In the genomic region with DNA sequence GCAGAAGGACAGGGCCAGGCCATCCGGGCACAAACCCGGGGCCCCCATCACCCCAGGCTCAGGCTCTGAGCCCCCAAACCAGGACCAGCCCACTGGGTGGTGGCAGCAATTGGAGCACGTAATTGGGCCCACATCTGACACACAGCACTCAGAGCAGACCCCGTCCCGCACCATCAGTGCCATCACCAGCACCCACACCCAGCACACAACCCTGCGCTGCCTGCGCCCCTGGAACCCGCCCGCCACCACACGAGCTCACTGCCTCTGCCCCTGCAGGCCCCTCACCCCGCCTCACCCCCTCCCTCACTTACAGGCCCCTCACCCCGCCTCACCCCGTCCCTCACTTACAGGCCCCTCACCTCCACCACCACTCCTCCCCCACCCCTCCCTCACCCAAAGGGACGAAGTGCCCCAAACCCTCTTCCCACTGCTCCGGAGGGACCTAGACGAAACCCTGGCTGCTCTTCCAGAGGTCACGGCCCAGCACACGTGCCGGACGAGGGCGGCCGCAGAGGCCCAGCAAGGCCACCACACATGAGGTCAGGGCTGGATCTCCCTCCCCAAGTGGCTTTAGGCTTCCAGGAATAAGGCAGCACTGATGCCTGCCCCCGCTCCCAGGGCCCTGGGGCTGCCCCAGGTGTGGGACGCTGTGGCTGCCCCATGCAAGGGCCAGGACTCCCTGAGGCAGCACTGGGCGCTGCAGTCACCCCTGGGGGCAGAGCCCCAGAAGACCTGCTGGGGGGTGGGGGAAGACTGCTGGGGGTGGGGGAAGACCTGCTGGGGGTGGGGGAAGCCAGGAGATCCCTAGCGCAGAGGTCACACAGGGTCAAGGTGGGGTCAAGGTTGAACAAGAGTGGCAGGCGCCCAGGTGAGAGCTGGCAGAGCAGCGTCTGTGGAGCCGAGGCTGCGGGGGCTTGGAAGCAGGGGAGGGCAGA, we compare ENCODE assay signal across 14 cellular contexts. TPM values are rescaled to one million over a fixed set of nuclear protein-coding genes. Genes with fewer than 3 reads are reported as not detected.
A peak's percentile ranks its signal among the peaks of the same experiment; 100 is the strongest.
DNase-seq lines count a peak whose midpoint lies in the region; ATAC-seq, FAIRE-seq and TF ChIP-seq lines count a peak whose summit lies in the region.
"Had no signal": no experiment of that assay in that cellular context is flagged by ENCODE, and none has a peak within 500 bp of the region (broad histone marks: within the 10 kb centered on the region; RNA-seq: fewer than 3 reads in every experiment).

No MANE protein-coding gene starts in this region.

- no peak overlapping the region for H2AK5ac ChIP-seq in neuronal stem cell (ENCODE audit: low read depth, low read length)

- POLR2A ChIA-PET in HepG2 (lab: Yijun Ruan, JAX) (no interaction called here), Caco-2 (lab: Charles Lee) (interaction anchor here (0.6 kb wide), 1 partner anchor 124 kb away, joined by 3 read pairs; the partner anchor contains the start of gene HELZ2)

- H4K20me1 ChIP-seq in HepG2 (ENCODE audit: insufficient read depth, low read length), result no peaks in the 10 kb centered on the region; the same call in none of the 2 replicates

- TF ChIP-seq EP300 in HepG2 (IDR thresholded peaks at IDR 0.05; ENCODE audit: low read depth in 2 of 2, low read length in 2 of 2) (no peak), HepG2 (CRISPR knock-in tag; IDR thresholded peaks at IDR 0.05; ENCODE audit: borderline replicate concordance) (no peak)

- H4K91ac ChIP-seq in neuronal stem cell (ENCODE audit: low read depth, low read length, poor library complexity), result no peak overlapping the region

- H3K4ac ChIP-seq in neuronal stem cell (ENCODE audit: low read length), result no peak overlapping the region

- FAIRE-seq in HepG2 (lab: Jason Lieb, UNC), result no peak
- FAIRE-seq: GM12878, GM18507 had no signal

- H3K27me3 ChIP-seq in HepG2 (ENCODE audit: control insufficient read depth in 1 of 2, insufficient read depth in 2 of 2, low read length in 2 of 2), result peaks cover 30 to 67% of the 10 kb centered on the region in 2 experiments
- H3K27me3 ChIP-seq in right lobe of liver, result no peaks in the 10 kb centered on the region
- H3K27me3 ChIP-seq in ectodermal cell (ENCODE audit: control insufficient read depth, insufficient read depth, low read length, poor library complexity, severe bottlenecking), result no peaks in the 10 kb centered on the region
- no peaks in the 10 kb centered on the region for H3K27me3 ChIP-seq in neuronal stem cell (ENCODE audit: control insufficient read depth in 3 of 3, insufficient read depth in 3 of 3, low read depth in 1 of 3, low read length in 3 of 3)
- H3K27me3 ChIP-seq in Caco-2 (replicated peaks; ENCODE audit: control insufficient read depth, insufficient read depth, low read length), result peaks cover 6% of the 10 kb centered on the region

- TF ChIP-seq CTCF in HepG2 (CRISPR knock-in tag; IDR thresholded peaks at IDR 0.05), result no peak
- no peak for TF ChIP-seq CTCF in right lobe of liver (IDR thresholded peaks at IDR 0.05)
- no peak for TF ChIP-seq CTCF in Caco-2 (IDR thresholded peaks at IDR 0.05; ENCODE audit: insufficient read depth in 1 of 2, low read depth in 1 of 2, low read length in 1 of 2, severe bottlenecking in 1 of 2, unreplicated experiment in 1 of 2)

- H3K9ac ChIP-seq in HepG2 (ENCODE audit: insufficient read depth, low read depth, low read length), result no peak overlapping the region
- no peak overlapping the region for H3K9ac ChIP-seq in neuronal stem cell (ENCODE audit: low read depth, low read length, poor library complexity)

- DNase-seq in HepG2 (ENCODE audit: low spot score) (no peak), right lobe of liver (no peak), HuH-7 (ENCODE audit: low spot score) (peak; percentile 70), neuronal stem cell (ENCODE audit: low spot score) (no peak), AG08396 (ENCODE audit: low spot score) (no peak), Caco-2 (no peak), NCI-H1694 treated with DMSO at 0.1 percent for 48 hours (lab: John Stamatoyannopoulos, UW) (no peak)
- DNase-seq: C1 segment of cervical spinal cord; CD4-positive, alpha-beta T cell; DMS79 had no signal

- in situ Hi-C loops in HepG2 (cut with HindIII; ENCODE audit: extremely low pct_ligation_motif_present, low pct_unique_long_range_greater_than_20kb), result no loop called here

- CTCF ChIA-PET in HepG2 (lab: Yijun Ruan, JAX; ENCODE audit: low intra/inter-chr PET ratio, low total read pairs) (no interaction called here), Caco-2 (lab: Charles Lee) (no interaction called here)

- H3K27ac Mint-ChIP-seq in Caco-2 (ENCODE audit: unreplicated experiment), result no peak overlapping the region
- H3K27ac Mint-ChIP-seq: CD4-positive, alpha-beta T cell had no signal

- no peak for TF ChIP-seq POLR2A in HepG2 (IDR thresholded peaks at IDR 0.05; ENCODE audit: insufficient read depth in 1 of 2, low read depth in 2 of 2, low read length in 2 of 2)
- TF ChIP-seq POLR2A in right lobe of liver (IDR thresholded peaks at IDR 0.05), result no peak

- peak overlapping the region; percentile 71 for H3K18ac ChIP-seq in neuronal stem cell (ENCODE audit: low read length)

- H3K79me1 ChIP-seq in neuronal stem cell (ENCODE audit: low read depth, low read length), result peaks cover 30% of the 10 kb centered on the region

- H3K27ac ChIP-seq in HepG2 (ENCODE audit: extremely low read length, insufficient read depth, low read length) (no peak overlapping the region), right lobe of liver (no peak overlapping the region), ectodermal cell (ENCODE audit: insufficient read depth, low read depth, low read length, poor library complexity, severe bottlenecking) (peak overlapping the region; percentile 26), neuronal stem cell (replicated peaks; ENCODE audit: low read length) (no peak overlapping the region)
- H3K27ac ChIP-seq: 22Rv1 had no signal

- H2AFZ ChIP-seq in HepG2 (ENCODE audit: low read length), result no peak overlapping the region
- H2AFZ ChIP-seq in neuronal stem cell (ENCODE audit: low read length), result no peak overlapping the region

- BruUV-seq in HepG2 (replicated peaks; lab: Mats Ljungman, UMichigan), result no TSS peak
- BruUV-seq in Caco-2 (replicated peaks; lab: Mats Ljungman, UMichigan), result no TSS peak

- no peak overlapping the region for H2BK12ac ChIP-seq in neuronal stem cell (ENCODE audit: low read length)

- H3K4me3 ChIP-seq in HepG2 (replicated peaks in 1 of 3; ENCODE audit: insufficient read depth in 1 of 3, low read depth in 2 of 3, low read length in 3 of 3) (no peak overlapping the region), right lobe of liver (no peak overlapping the region), ectodermal cell (ENCODE audit: insufficient read depth, low read depth, low read length) (no peak overlapping the region), neuronal stem cell (ENCODE audit: low read length in 2 of 2) (no peak overlapping the region), Caco-2 (ENCODE audit: low read depth, low read length) (no peak overlapping the region)
- H3K4me3 ChIP-seq: GM12878 had no signal

- no peaks in the 10 kb centered on the region for H3K36me3 Mint-ChIP-seq in Caco-2 (ENCODE audit: insufficient read depth, unreplicated experiment)

- H3K4me2 ChIP-seq in HepG2 (ENCODE audit: low read depth, low read length) (no peak overlapping the region), neuronal stem cell (ENCODE audit: insufficient read depth, low read length, poor library complexity, severe bottlenecking) (no peak overlapping the region)

- H3K79me2 ChIP-seq in HepG2 (ENCODE audit: insufficient read depth, low read length), result no peaks in the 10 kb centered on the region

- WGBS in HepG2 (ENCODE audit: low lambda C conversion rate), result 37% methylated on average over 28 of the region's 30 CpGs
- WGBS in right lobe of liver (ENCODE audit: insufficient coverage, low coverage, low lambda C conversion rate, missing lambda C conversion rate), result 74% methylated on average over 15 of the region's 30 CpGs
- 89% methylated on average over 29 to 30 of the region's 30 CpGs for WGBS in ectodermal cell, 2 experiments
- WGBS in neuronal stem cell (ENCODE audit: extremely low coverage in 2 of 2, insufficient read length in 2 of 2, insufficient replicate concordance in 1 of 2), 2 donors, result no CpG with 5 or more reads among the region's 30 CpGs

- H4K8ac ChIP-seq in neuronal stem cell (ENCODE audit: low read depth, low read length), result no peak overlapping the region

- H3K9me3 ChIP-seq in HepG2 (ENCODE audit: low read length), result no peaks in the 10 kb centered on the region
- H3K9me3 ChIP-seq in right lobe of liver, result no peaks in the 10 kb centered on the region
- H3K9me3 ChIP-seq in ectodermal cell (ENCODE audit: control insufficient read depth, low read length), result no peaks in the 10 kb centered on the region
- no peaks in the 10 kb centered on the region for H3K9me3 ChIP-seq in neuronal stem cell (replicated peaks in 1 of 2; ENCODE audit: control insufficient read depth in 2 of 2, insufficient read depth in 1 of 2, low read depth in 1 of 2, low read length in 2 of 2)
- no peaks in the 10 kb centered on the region for H3K9me3 ChIP-seq in Caco-2

- no peaks in the 10 kb centered on the region for H3K36me3 ChIP-seq in HepG2 (replicated peaks in 1 of 2; ENCODE audit: control insufficient read depth in 1 of 2, insufficient read depth in 2 of 2, low read length in 2 of 2)
- H3K36me3 ChIP-seq in right lobe of liver, result no peaks in the 10 kb centered on the region
- H3K36me3 ChIP-seq in ectodermal cell (ENCODE audit: control insufficient read depth, insufficient read depth, low read length), result no peaks in the 10 kb centered on the region
- H3K36me3 ChIP-seq in neuronal stem cell (replicated peaks in 1 of 2; ENCODE audit: control insufficient read depth in 2 of 2, insufficient read depth in 2 of 2, low read length in 2 of 2), result peaks cover 0 to 13% of the 10 kb centered on the region in 2 donors
- no peaks in the 10 kb centered on the region for H3K36me3 ChIP-seq in Caco-2 (ENCODE audit: control insufficient read depth, insufficient read depth, low read length)

- H3K14ac ChIP-seq in neuronal stem cell (ENCODE audit: low read length), result no peak overlapping the region

- H3K27me3 Mint-ChIP-seq in Caco-2 (ENCODE audit: insufficient read depth, unreplicated experiment), result peaks cover 32% of the 10 kb centered on the region

- H2BK15ac ChIP-seq in neuronal stem cell (ENCODE audit: low read length), result no peak overlapping the region

- no peak overlapping the region for H3K4me3 Mint-ChIP-seq in Caco-2 (ENCODE audit: unreplicated experiment)
- H3K4me3 Mint-ChIP-seq: CD4-positive, alpha-beta T cell had no signal

- H3K9me3 Mint-ChIP-seq in Caco-2 (ENCODE audit: unreplicated experiment), result no peaks in the 10 kb centered on the region
- H3K9me3 Mint-ChIP-seq: CD4-positive, alpha-beta T cell had no signal

- H2BK120ac ChIP-seq in neuronal stem cell (ENCODE audit: low read depth, low read length), result no peak overlapping the region

- H3K23ac ChIP-seq in neuronal stem cell (ENCODE audit: low read depth, low read length, poor library complexity), result peak overlapping the region; percentile 65

- H3K4me1 Mint-ChIP-seq in Caco-2 (ENCODE audit: low read depth, unreplicated experiment), result no peaks in the 10 kb centered on the region

- ATAC-seq in HepG2 (no peak), right lobe of liver (no peak)
- ATAC-seq: GM12878 had no signal

- TF ChIP-seq RAD21 in HepG2 (CRISPR knock-in tag; IDR thresholded peaks at IDR 0.05), result no peak

- intact Hi-C loops in HepG2 (cut with micrococcal nuclease; ENCODE audit: unreplicated experiment) (no loop called here), right lobe of liver (cut with DNase I) (no loop called here), Caco-2 (cut with micrococcal nuclease; ENCODE audit: unreplicated experiment) (no loop called here)

- H2BK5ac ChIP-seq in neuronal stem cell (ENCODE audit: low read length), result peak overlapping the region; percentile 87

- H3K4me1 ChIP-seq in HepG2 (ENCODE audit: insufficient read depth, low read length) (no peaks in the 10 kb centered on the region), right lobe of liver (no peaks in the 10 kb centered on the region), ectodermal cell (ENCODE audit: control insufficient read depth, insufficient read depth, low read length) (peaks cover 22% of the 10 kb centered on the region), neuronal stem cell (ENCODE audit: control insufficient read depth in 2 of 2, insufficient read depth in 1 of 2, low read depth in 1 of 2, low read length in 2 of 2) (peaks cover 21 to 40% of the 10 kb centered on the region in 2 donors), Caco-2 (no peaks in the 10 kb centered on the region)

RNA-seq across cellular contexts. Expression of gene KCNQ2, which starts 22.4 kb away (rescaled TPM):
- not detected in 2 replicates for total RNA-seq in HepG2 (2016; rRNA removed; fragmentation: Illumina TruSeq; extraction: Trizol)
- total RNA-seq in HepG2 (2016; cell fraction: cytosol; rRNA removed; fragmentation: Illumina TruSeq; extraction: Trizol; ENCODE audit: low read depth), result not detected in 2 replicates
- total RNA-seq in HepG2 (2016; cell fraction: insoluble cytoplasmic fraction; rRNA removed; fragmentation: Illumina TruSeq; extraction: Trizol), result not detected in 2 replicates
- not detected in 2 replicates for total RNA-seq in HepG2 (2016; cell fraction: membrane; rRNA removed; fragmentation: Illumina TruSeq; extraction: Trizol)
- not detected in 2 replicates for total RNA-seq in HepG2 (2016; cell fraction: nucleus; rRNA removed; fragmentation: Illumina TruSeq; extraction: Trizol)
- not detected in 2 replicates for polyA plus RNA-seq in HepG2 (2011; rRNA removed)
- polyA plus RNA-seq in HepG2 (2011; cell fraction: cytosol; rRNA removed), result not detected in 2 replicates
- polyA plus RNA-seq in HepG2 (2011; cell fraction: nucleus; rRNA removed), result 0.03 and 0.10 TPM in 2 replicates
- not detected in 2 replicates for polyA plus RNA-seq in HepG2 (2012)
- not detected in 2 replicates for polyA plus RNA-seq in HepG2 (2016; cell fraction: cytosol; fragmentation: Illumina TruSeq; extraction: Trizol; ENCODE audit: low read depth)
- polyA plus RNA-seq in HepG2 (2016; cell fraction: insoluble cytoplasmic fraction; fragmentation: Illumina TruSeq; extraction: Trizol; ENCODE audit: low read depth), result not detected in 2 replicates
- not detected in 2 replicates for polyA plus RNA-seq in HepG2 (2016; cell fraction: membrane; fragmentation: Illumina TruSeq; extraction: Trizol; ENCODE audit: low read depth)
- not detected in 2 replicates for polyA plus RNA-seq in HepG2 (2016; cell fraction: nucleus; fragmentation: Illumina TruSeq; extraction: Trizol; ENCODE audit: insufficient read depth, low read depth)
- 0.02 and 1.2 TPM in 2 replicates for polyA minus RNA-seq in HepG2 (2011; rRNA and poly(A)+ RNA removed; ENCODE audit: low replicate concordance)
- polyA minus RNA-seq in HepG2 (2011; cell fraction: cytosol; rRNA and poly(A)+ RNA removed), result not detected in 2 replicates
- polyA minus RNA-seq in HepG2 (2011; cell fraction: nucleus; rRNA and poly(A)+ RNA removed), result not detected in 2 replicates
- total RNA-seq in right lobe of liver, result not detected
- polyA plus RNA-seq in ectodermal cell (2013, experiment 1 of 4), result 66.7 TPM
- polyA plus RNA-seq in ectodermal cell (2013, experiment 2 of 4), result 72.6 TPM
- polyA plus RNA-seq in ectodermal cell (2013, experiment 3 of 4), result 62.1 TPM
- 73.5 TPM for polyA plus RNA-seq in ectodermal cell (2013, experiment 4 of 4)
- polyA plus RNA-seq in neuronal stem cell (2013, experiment 1 of 2), result 79.3 TPM
- polyA plus RNA-seq in neuronal stem cell (2013, experiment 2 of 2), result 73.4 TPM
- total RNA-seq in Caco-2 (2022), result 0.25 and 0.46 TPM in 2 replicates
- total RNA-seq: CD4-positive, alpha-beta T cell had no signal

RNA-seq across cellular contexts. Expression of gene EEF1A2, which starts 48.8 kb away (rescaled TPM):
- total RNA-seq in HepG2 (2016; rRNA removed; fragmentation: Illumina TruSeq; extraction: Trizol), result 0.36 and 0.44 TPM in 2 replicates
- 0.51 TPM in 1 of 2 replicates, not detected in the other for total RNA-seq in HepG2 (2016; cell fraction: cytosol; rRNA removed; fragmentation: Illumina TruSeq; extraction: Trizol; ENCODE audit: low read depth)
- total RNA-seq in HepG2 (2016; cell fraction: insoluble cytoplasmic fraction; rRNA removed; fragmentation: Illumina TruSeq; extraction: Trizol), result 0.18 and 0.37 TPM in 2 replicates
- total RNA-seq in HepG2 (2016; cell fraction: membrane; rRNA removed; fragmentation: Illumina TruSeq; extraction: Trizol), result 0.90 and 1.00 TPM in 2 replicates
- 0.22 and 0.47 TPM in 2 replicates for total RNA-seq in HepG2 (2016; cell fraction: nucleus; rRNA removed; fragmentation: Illumina TruSeq; extraction: Trizol)
- polyA plus RNA-seq in HepG2 (2011; rRNA removed), result 0.87 and 1.8 TPM in 2 replicates
- 1.6 and 1.7 TPM in 2 replicates for polyA plus RNA-seq in HepG2 (2011; cell fraction: cytosol; rRNA removed)
- polyA plus RNA-seq in HepG2 (2011; cell fraction: nucleus; rRNA removed), result 2.6 and 2.9 TPM in 2 replicates
- polyA plus RNA-seq in HepG2 (2012), result 1.0 and 4.0 TPM in 2 replicates
- polyA plus RNA-seq in HepG2 (2016; cell fraction: cytosol; fragmentation: Illumina TruSeq; extraction: Trizol; ENCODE audit: low read depth), result 0.58 and 0.81 TPM in 2 replicates
- 0.54 and 1.5 TPM in 2 replicates for polyA plus RNA-seq in HepG2 (2016; cell fraction: insoluble cytoplasmic fraction; fragmentation: Illumina TruSeq; extraction: Trizol; ENCODE audit: low read depth)
- 0.81 and 1.1 TPM in 2 replicates for polyA plus RNA-seq in HepG2 (2016; cell fraction: membrane; fragmentation: Illumina TruSeq; extraction: Trizol; ENCODE audit: low read depth)
- polyA plus RNA-seq in HepG2 (2016; cell fraction: nucleus; fragmentation: Illumina TruSeq; extraction: Trizol; ENCODE audit: insufficient read depth, low read depth), result 1.2 and 1.5 TPM in 2 replicates
- polyA minus RNA-seq in HepG2 (2011; rRNA and poly(A)+ RNA removed; ENCODE audit: low replicate concordance), result 1.4 and 21.5 TPM in 2 replicates
- polyA minus RNA-seq in HepG2 (2011; cell fraction: cytosol; rRNA and poly(A)+ RNA removed), result 1.1 and 3.3 TPM in 2 replicates
- 0.75 and 1.0 TPM in 2 replicates for polyA minus RNA-seq in HepG2 (2011; cell fraction: nucleus; rRNA and poly(A)+ RNA removed)
- 100 to 1,000 TPM in 2 of 6 experiments, 1 to 10 TPM in 1, under 1 TPM in 3; 0.22 to 153 (median 1.0) TPM for total RNA-seq in right lobe of liver
- 2.2 TPM for polyA plus RNA-seq in ectodermal cell (2013, experiment 1 of 4)
- polyA plus RNA-seq in ectodermal cell (2013, experiment 2 of 4), result 1.4 TPM
- polyA plus RNA-seq in ectodermal cell (2013, experiment 3 of 4), result 1.5 TPM
- 1.1 TPM for polyA plus RNA-seq in ectodermal cell (2013, experiment 4 of 4)
- polyA plus RNA-seq in neuronal stem cell (2013, experiment 1 of 2), result 0.57 TPM
- polyA plus RNA-seq in neuronal stem cell (2013, experiment 2 of 2), result 0.96 TPM
- 25.2 and 32.0 TPM in 2 replicates for total RNA-seq in Caco-2 (2022)
- polyA plus RNA-seq: GM12878 had no signal
